9 cellular contexts compared by ENCODE assay signal in genomic region chrX:6005856-6006255, GRCh38.
"Had no signal": no experiment of that assay in that cellular context is flagged by ENCODE, and none has a peak within 500 bp of the region (broad histone marks: within the 10 kb centered on the region; RNA-seq: fewer than 3 reads in every experiment).

No MANE protein-coding gene starts in this region.

- DNase-seq: GM23248, GOT3, H7, HCEC 1CT, IMR-90, KG1 had no signal

- H3K9ac ChIP-seq: GM23248 had no signal

- H3K27ac ChIP-seq: GM23248, HL-60 had no signal

- ATAC-seq: HepG2, K562 had no signal

- H2AFZ ChIP-seq: GM23248 had no signal
